8 cellular contexts compared by ENCODE assay signal in the genomic region with DNA sequence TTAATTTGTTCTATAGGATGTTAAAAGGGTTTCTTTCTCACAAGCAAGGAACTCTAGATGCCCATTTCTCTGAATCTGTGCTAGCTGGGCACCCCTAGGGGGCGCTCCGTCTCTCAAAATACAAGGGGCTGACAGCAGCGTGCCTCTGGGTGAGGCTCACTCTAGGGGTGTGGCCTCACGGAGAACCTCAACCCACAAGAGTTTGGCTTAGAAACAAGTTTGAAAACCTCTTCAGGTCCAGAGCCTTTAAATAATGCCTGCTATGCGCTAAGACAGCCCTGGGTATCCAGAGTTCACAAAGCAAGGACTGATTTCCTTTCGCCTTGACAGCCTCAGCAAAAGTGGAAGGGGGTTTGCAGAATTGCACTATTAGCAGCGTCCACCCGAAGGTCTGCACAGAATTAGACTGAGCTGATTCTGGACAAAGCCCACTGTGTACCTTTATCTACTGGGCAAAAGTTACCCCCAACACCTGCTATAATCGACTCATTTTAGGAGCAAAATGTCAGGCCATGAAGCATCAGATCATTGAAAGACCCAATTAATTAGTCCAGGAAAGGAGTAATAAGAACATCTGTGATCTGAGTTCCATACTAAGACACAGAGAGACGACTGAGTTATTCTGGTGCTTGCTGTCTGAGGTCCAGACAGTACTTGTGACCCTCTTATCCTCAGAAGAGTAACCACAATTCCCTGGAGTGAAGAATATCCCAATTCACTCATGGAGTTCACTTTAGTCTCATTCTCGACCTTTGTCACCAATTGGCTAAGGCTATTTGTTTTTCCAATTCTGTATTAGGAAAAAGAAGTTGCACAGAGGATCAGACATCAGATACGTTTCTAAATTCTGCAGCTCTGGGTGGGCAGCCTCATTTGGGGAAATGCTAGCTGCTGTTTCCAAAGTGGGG. TPM values are rescaled to one million over a fixed set of nuclear protein-coding genes. Genes with fewer than 3 reads are reported as not detected.
DNase-seq lines count a peak whose midpoint lies in the region; ATAC-seq and TF ChIP-seq lines count a peak whose summit lies in the region.

No MANE protein-coding gene starts in this region.

- peaks cover 4 to 9% of the 10 kb centered on the region in 2 experiments; a peak in 2 of 4 replicates for H3K79me1 ChIP-seq in IMR-90 (ENCODE audit: low read depth in 1 of 2, low read length in 2 of 2)

- no peaks in the 10 kb centered on the region for H3K4me1 ChIP-seq in IMR-90 (ENCODE audit: control insufficient read depth, insufficient read depth, low read length)
- peaks cover 40% of the 10 kb centered on the region for H3K4me1 ChIP-seq in PC-3 (ENCODE audit: insufficient read depth, low read length)
- H3K4me1 ChIP-seq in esophagus squamous epithelium = peaks cover 0 to 36% (median 4%) of the 10 kb centered on the region in 3 donors

- intact Hi-C loops in IMR-90 (cut with micrococcal nuclease) (loop anchor here (1.0 to 5.0 kb wide), 4 partner anchors 93 to 559 kb away; no protein-coding TSS in a partner anchor), PC-3 (cut with micrococcal nuclease) (loop anchor here (1.0 to 10.0 kb wide), 6 partner anchors 14 to 347 kb away; no protein-coding TSS in a partner anchor), esophagus squamous epithelium (cut with DNase I) (loop anchor here (5.0 kb wide), 1 partner anchor 84 kb away; no protein-coding TSS in a partner anchor)

- peak overlapping the region; percentile 80 for H3K14ac ChIP-seq in IMR-90 (replicated peaks; ENCODE audit: low read depth, low read length)

- WGBS in IMR-90 (ENCODE audit: extremely low coverage in 2 of 2, insufficient read length in 1 of 2), 2 experiments = 0% methylated on average over 3 of the region's 12 CpGs; no CpG with 5 or more reads in 1 of the 2 experiments
- 1 to 3% methylated on average over 6 to 12 of the region's 12 CpGs for WGBS in esophagus squamous epithelium, 2 donors

- BruUV-seq in IMR-90 (replicated peaks; lab: Mats Ljungman, UMichigan) (no TSS peak), PC-3 (replicated peaks; lab: Mats Ljungman, UMichigan) (no TSS peak)

- peak overlapping the region; percentile 86 for H3K4me3 ChIP-seq in IMR-90 (ENCODE audit: insufficient read depth, low read depth, low read length)
- H3K4me3 ChIP-seq in PC-3 (ENCODE audit: low read length) = peak overlapping the region; percentile 67
- peak overlapping the region; percentile 19 to 69 (median 49) for H3K4me3 ChIP-seq in esophagus squamous epithelium

- in situ Hi-C loops in IMR-90 (cut with MboI; ENCODE audit: low sequenced_read_pairs) = loop anchor here (25.0 kb wide), 1 partner anchor 349 kb away; a partner anchor contains a TSS

- CTCF ChIA-PET in IMR-90 (lab: Yijun Ruan, JAX) = interaction anchor here (0.6 to 4.9 kb wide), 12 partner anchors 13 to 1295 kb away, joined by 3 to 46 read pairs (median 4); no protein-coding TSS in a partner anchor
- CTCF ChIA-PET in PC-3 (lab: Charles Lee) = interaction anchor here (0.6 to 2.1 kb wide), 5 partner anchors 14 to 97 kb away, joined by 3 to 7 read pairs (median 3); no protein-coding TSS in a partner anchor

- no peaks in the 10 kb centered on the region for H3K9me1 ChIP-seq in IMR-90 (ENCODE audit: insufficient read depth, low read length)

- H3K4ac ChIP-seq in IMR-90 (ENCODE audit: low read depth, low read length) = peak overlapping the region; percentile 86

- peak overlapping the region; percentile 73 to 89; a peak in 3 of 4 replicates for H4K8ac ChIP-seq in IMR-90 (ENCODE audit: low read depth in 2 of 2, low read length in 2 of 2)

- peak overlapping the region; percentile 81 for H2BK15ac ChIP-seq in IMR-90 (ENCODE audit: low read depth, low read length)

- peak overlapping the region; percentile 84 for H4K91ac ChIP-seq in IMR-90 (ENCODE audit: insufficient read depth, low read depth, low read length)

- H4K20me1 ChIP-seq in IMR-90 (ENCODE audit: insufficient read depth, low read length) = no peaks in the 10 kb centered on the region; the same call in 1 of the 2 replicates
- no peaks in the 10 kb centered on the region for H4K20me1 ChIP-seq in PC-3 (ENCODE audit: low read length)

- H3K23ac ChIP-seq in IMR-90 (ENCODE audit: low read depth, low read length) = peak overlapping the region; percentile 91

- no peaks in the 10 kb centered on the region for H3K9me3 ChIP-seq in IMR-90 (ENCODE audit: control insufficient read depth, insufficient read depth, low read length)
- H3K9me3 ChIP-seq in PC-3 (ENCODE audit: low read length) = no peaks in the 10 kb centered on the region
- H3K9me3 ChIP-seq in esophagus squamous epithelium = no peaks in the 10 kb centered on the region

- POLR2A ChIA-PET in IMR-90 (lab: Charles Lee; ENCODE audit: unreplicated experiment) = interaction anchor here (0.7 to 3.4 kb wide), 2 partner anchors 96 to 179 kb away, joined by 3 to 26 read pairs; no protein-coding TSS in a partner anchor
- POLR2A ChIA-PET in PC-3 (lab: Charles Lee; ENCODE audit: unreplicated experiment) = interaction anchor here (0.6 kb wide), 1 partner anchor 82 kb away, joined by 3 read pairs; no protein-coding TSS in a partner anchor

- H3K27ac ChIP-seq in IMR-90 (ENCODE audit: insufficient read depth, low read length) (peak overlapping the region; percentile 95), PC-3 (ENCODE audit: low read length) (no peak overlapping the region), esophagus squamous epithelium (peak overlapping the region; percentile 52 to 90 (median 84))

- H3F3A ChIP-seq in PC-3 (ENCODE audit: low read length, unreplicated experiment) = no peaks in the 10 kb centered on the region

- H3K4me2 ChIP-seq in IMR-90 (ENCODE audit: low read depth, low read length) = peak overlapping the region; percentile 80
- peak overlapping the region; percentile 95 for H3K4me2 ChIP-seq in PC-3 (ENCODE audit: low read length)

- TF ChIP-seq RAD21 in IMR-90 (IDR thresholded peaks at IDR 0.05; ENCODE audit: low read length) = peak; percentile 91

- TF ChIP-seq POLR2A in IMR-90 (IDR thresholded peaks at IDR 0.05; ENCODE audit: low read depth, low read length) = peak; percentile 43; the same call in 1 of the 2 replicates
- TF ChIP-seq POLR2A in esophagus squamous epithelium (IDR thresholded peaks at IDR 0.05) = no peak

- H2AFZ ChIP-seq in IMR-90 (replicated peaks; ENCODE audit: low read length, poor library complexity) (peak overlapping the region; percentile 80), PC-3 (ENCODE audit: low read length) (peak overlapping the region; percentile 90)

- no peaks in the 10 kb centered on the region for H3K9me2 ChIP-seq in PC-3 (replicated peaks; ENCODE audit: low read length)

- peak; percentile 96 for TF ChIP-seq CTCF in IMR-90 (conservative IDR thresholded peaks at IDR 0.05; ENCODE audit: low read depth, low read length)
- peak; percentile 97 for TF ChIP-seq CTCF in PC-3 (conservative IDR thresholded peaks at IDR 0.05; ENCODE audit: low read depth, low read length)
- TF ChIP-seq CTCF in esophagus squamous epithelium (IDR thresholded peaks at IDR 0.05) = peak; percentile 84 to 93 (median 89)

- H4K5ac ChIP-seq in IMR-90 (ENCODE audit: low read depth, low read length) = peak overlapping the region; percentile 75

- H3K9ac ChIP-seq in IMR-90 (ENCODE audit: low read depth, low read length) (peak overlapping the region; percentile 87), PC-3 (ENCODE audit: low read length) (no peak overlapping the region; the same call in 1 of the 2 replicates)

- DNase-seq in DMS114 treated with DMSO at 0.1 percent for 48 hours (lab: John Stamatoyannopoulos, UW; ENCODE audit: unreplicated experiment) (peak; percentile 64), IMR-90 (peak; percentile 94), PC-3 (peak; percentile 90), esophagus squamous epithelium (lab: John Stamatoyannopoulos, UW) (peak; percentile 47), myocyte (ENCODE audit: low read depth) (peak; percentile 99)
- DNase-seq in activated T-cell treated with anti-CD3 and anti-CD28 coated beads, Interleukin-2, amount 50 U/mL, for 48 hours = peak; percentile 85 to 86
- peak; percentile 63 for DNase-seq in stimulated activated CD8-positive, alpha-beta memory T cell treated with anti-CD3 and anti-CD28 coated beads, Interleukin-7, amount 100 ng/mL, for 24 hours (ENCODE audit: low read depth)

- H3K27me3 ChIP-seq in IMR-90 (ENCODE audit: control insufficient read depth, insufficient read depth, low read length) = no peaks in the 10 kb centered on the region
- no peaks in the 10 kb centered on the region for H3K27me3 ChIP-seq in PC-3 (ENCODE audit: low read length)
- H3K27me3 ChIP-seq in esophagus squamous epithelium = peaks cover 0 to 25% (median 0%) of the 10 kb centered on the region in 4 donors

- peak overlapping the region; percentile 86 for H2AK9ac ChIP-seq in IMR-90 (replicated peaks; ENCODE audit: low read depth, low read length, poor library complexity)

- H3K36me3 ChIP-seq in IMR-90 (ENCODE audit: control insufficient read depth, insufficient read depth, low read length) (no peaks in the 10 kb centered on the region), PC-3 (ENCODE audit: low read depth, low read length) (no peaks in the 10 kb centered on the region; the same call in 1 of the 2 replicates), esophagus squamous epithelium (no peaks in the 10 kb centered on the region)

- dilution Hi-C loops in IMR-90 (cut with HindIII; ENCODE audit: low sequenced_read_pairs, unreplicated experiment) = loop anchor here (25.0 kb wide), 1 partner anchor 99 kb away; no protein-coding TSS in a partner anchor

- no peaks in the 10 kb centered on the region for H3K79me2 ChIP-seq in PC-3 (ENCODE audit: low read length)

- peak overlapping the region; percentile 48; the same call in 1 of the 2 replicates for H2AK5ac ChIP-seq in IMR-90 (ENCODE audit: low read depth, low read length)

- H3K18ac ChIP-seq in IMR-90 (ENCODE audit: low read depth, low read length) = peak overlapping the region; percentile 30

- peak overlapping the region; percentile 98 for H2BK5ac ChIP-seq in IMR-90 (ENCODE audit: low read depth, low read length, poor library complexity, severe bottlenecking)

- peak overlapping the region; percentile 94 for H2BK120ac ChIP-seq in IMR-90 (ENCODE audit: low read depth, low read length)

- peak overlapping the region; percentile 69 for H3K56ac ChIP-seq in IMR-90 (ENCODE audit: extremely low read depth, insufficient read depth, low read length)

- ATAC-seq in GM21529 (IDR thresholded peaks at IDR 0.05; ENCODE audit: unreplicated experiment) = peak; percentile 97
- ATAC-seq in IMR-90 (ENCODE audit: low read depth) = peak; percentile 75
- peak; percentile 83 for ATAC-seq in PC-3

- H2BK20ac ChIP-seq in IMR-90 (ENCODE audit: low read depth, low read length) = peak overlapping the region; percentile 73

RNA-seq across cellular contexts. Expression of a gene that starts 0.6 kb away (rescaled TPM):
- total RNA-seq in IMR-90 (2012; rRNA removed) (96.8 and 102 TPM in 2 replicates), PC-3 (2014; rRNA removed) (1.8 and 2.2 TPM in 2 replicates), esophagus squamous epithelium (1 to 10 TPM in 3 of 4 donors, under 1 TPM in 1; 0.61 to 6.3 (median 2.3) TPM), myocyte (19.3 and 26.5 TPM in 2 replicates)
- 28.7 and 31.2 TPM in 2 replicates for polyA plus RNA-seq in IMR-90 (2012; rRNA removed)
- 11.9 and 18.5 TPM in 2 replicates for polyA plus RNA-seq in IMR-90 (2012; cell fraction: cytosol; rRNA removed)
- polyA plus RNA-seq in IMR-90 (2012; cell fraction: nucleus; rRNA removed; ENCODE audit: low replicate concordance) = 9.1 and 28.6 TPM in 2 replicates
- 9.3 TPM for polyA plus RNA-seq in myocyte (2012)

RNA-seq across cellular contexts. Expression of a gene that starts 37.4 kb away (rescaled TPM):
- total RNA-seq in IMR-90 (2012; rRNA removed) = 11.3 and 14.4 TPM in 2 replicates
- polyA plus RNA-seq in IMR-90 (2012; rRNA removed) = 6.8 and 7.2 TPM in 2 replicates
- polyA plus RNA-seq in IMR-90 (2012; cell fraction: cytosol; rRNA removed) = 0.82 and 1.1 TPM in 2 replicates
- 1.3 and 13.2 TPM in 2 replicates for polyA plus RNA-seq in IMR-90 (2012; cell fraction: nucleus; rRNA removed; ENCODE audit: low replicate concordance)
- 12.4 and 12.8 TPM in 2 replicates for total RNA-seq in PC-3 (2014; rRNA removed)
- 10 to 100 TPM; 12.5 to 15.8 (median 14.4) TPM for total RNA-seq in esophagus squamous epithelium
- 19.1 and 19.4 TPM in 2 replicates for total RNA-seq in myocyte
- polyA plus RNA-seq in myocyte (2012) = 8.1 TPM

Comparison
In these comparisons a context has a peak if more than half of its experiments do, and no peak if none do; other contexts are left out.
1. DNase-seq: peak in every context shown above with its lines; median percentile 99 in myocyte; 94 in IMR-90; 90 in PC-3; 86 in activated T-cell treated with anti-CD3 and anti-CD28 coated beads, Interleukin-2, amount 50 U/mL, for 48 hours; 64 in DMS114 treated with DMSO at 0.1 percent for 48 hours; 63 in stimulated activated CD8-positive, alpha-beta memory T cell treated with anti-CD3 and anti-CD28 coated beads, Interleukin-7, amount 100 ng/mL, for 24 hours; 47 in esophagus squamous epithelium.